Comparison of ENCODE assay signal across 23 cellular contexts in genomic region chr20:42366626-42367025, GRCh38.
DNase-seq lines count a peak whose midpoint lies in the region; ATAC-seq and TF ChIP-seq lines count a peak whose summit lies in the region.
"Had no signal": no experiment of that assay in that cellular context is flagged by ENCODE, and none has a peak within 500 bp of the region (broad histone marks: within the 10 kb centered on the region; RNA-seq: fewer than 3 reads in every experiment).

No MANE protein-coding gene starts in this region.

- DNase-seq in Caki2 (ENCODE audit: low read depth) (peak; percentile 60), GM19238 (ENCODE audit: insufficient read length, low spot score) (peak; percentile 14), NCI-H524 (lab: John Stamatoyannopoulos, UW) (peak; percentile 66 to 81), kidney epithelial cell (ENCODE audit: low read depth) (peak; percentile 1), SIG-M5 treated with dmso at 0.1 percent for 504 hours (lab: John Stamatoyannopoulos, UW; ENCODE audit: unreplicated experiment) (no peak), lower lobe of right lung (no peak), ovary (no peak)
- DNase-seq: activated CD4-positive, alpha-beta T cell treated with anti-CD3 and anti-CD28 coated beads for 1 hour; activated effector memory CD4-positive, alpha-beta T cell treated with anti-CD3 and anti-CD28 coated beads, Interleukin-2, amount 50 U/mL, for 16 hours; body of pancreas; CD4-positive, CD25-positive, alpha-beta regulatory T cell; cerebellar nuclear complex; DMS153; erythroblast; heart right ventricle; left cardiac atrium; Peyer's patch; psoas muscle; stimulated activated CD8-positive, alpha-beta memory T cell treated with anti-CD3 and anti-CD28 coated beads, Interleukin-4, amount 100 ng/mL, for 48 hours; trophoblast cell had no signal

- no peak overlapping the region for H3K4me3 ChIP-seq in kidney epithelial cell (ENCODE audit: low read depth, low read length)
- no peak overlapping the region for H3K4me3 ChIP-seq in lower lobe of right lung
- no peak overlapping the region for H3K4me3 ChIP-seq in ovary
- H3K4me3 ChIP-seq: body of pancreas, heart right ventricle, Peyer's patch, psoas muscle, SJSA1 had no signal

- TF ChIP-seq EP300 in ovary (IDR thresholded peaks at IDR 0.05): no peak

- no peak for TF ChIP-seq CTCF in kidney epithelial cell (IDR thresholded peaks at IDR 0.05; ENCODE audit: insufficient read depth, low read length, poor library complexity, severe bottlenecking)
- TF ChIP-seq CTCF in lower lobe of right lung (IDR thresholded peaks at IDR 0.05): no peak
- no peak for TF ChIP-seq CTCF in ovary (IDR thresholded peaks at IDR 0.05)

- TF ChIP-seq POLR2A in ovary (IDR thresholded peaks at IDR 0.05): no peak

- H3K27ac ChIP-seq in lower lobe of right lung (no peak overlapping the region), ovary (no peak overlapping the region)
- H3K27ac ChIP-seq: body of pancreas, heart right ventricle, neutrophil, Peyer's patch, psoas muscle, SJSA1 had no signal

- WGBS in ovary, 3 donors: 44 to 50% (median 46%) methylated on average over 6 of the region's 6 CpGs

- H3K9me3 ChIP-seq in lower lobe of right lung: no peaks in the 10 kb centered on the region
- H3K9me3 ChIP-seq in ovary: no peaks in the 10 kb centered on the region
- H3K9me3 ChIP-seq: body of pancreas, heart right ventricle, neutrophil, Peyer's patch, psoas muscle, SJSA1 had no signal

- intact Hi-C loops in lower lobe of right lung (cut with DNase I): no loop called here
- intact Hi-C loops in ovary (cut with DNase I): no loop called here

- H3K36me3 ChIP-seq in kidney epithelial cell (ENCODE audit: control insufficient read depth, insufficient read depth, low read length) (no peaks in the 10 kb centered on the region), lower lobe of right lung (no peaks in the 10 kb centered on the region), ovary (no peaks in the 10 kb centered on the region)
- H3K36me3 ChIP-seq: heart right ventricle, neutrophil, Peyer's patch, SJSA1 had no signal

- in situ Hi-C loops in Caki2 (cut with HindIII; ENCODE audit: low pct_unique_long_range_greater_than_20kb, low sequenced_read_pairs): no loop called here

- ATAC-seq in lower lobe of right lung (no peak), GM18868 (IDR thresholded peaks at IDR 0.05; ENCODE audit: unreplicated experiment) (no peak)
- ATAC-seq: body of pancreas, heart right ventricle, left cardiac atrium, psoas muscle had no signal

- H3K27me3 ChIP-seq in kidney epithelial cell (ENCODE audit: control insufficient read depth, insufficient read depth, low read length): no peaks in the 10 kb centered on the region
- H3K27me3 ChIP-seq in lower lobe of right lung (ENCODE audit: low read depth): no peaks in the 10 kb centered on the region
- H3K27me3 ChIP-seq in ovary: no peaks in the 10 kb centered on the region
- H3K27me3 ChIP-seq: body of pancreas, neutrophil, Peyer's patch, SJSA1 had no signal

- H3K4me1 ChIP-seq in lower lobe of right lung (no peaks in the 10 kb centered on the region), ovary (ENCODE audit: insufficient read depth) (no peaks in the 10 kb centered on the region)
- H3K4me1 ChIP-seq: body of pancreas, heart right ventricle, Peyer's patch, psoas muscle, SJSA1 had no signal

Comparison
In these comparisons a context has a peak if more than half of its experiments do, and no peak if none do; other contexts are left out.
1. DNase-seq: peak in Caki2 (single experiment), GM19238 (single experiment), NCI-H524 (2 of 2) and kidney epithelial cell (single experiment); none in SIG-M5 treated with dmso at 0.1 percent for 504 hours (single experiment), lower lobe of right lung (single experiment) and ovary (0 of 5).